ENCODE assay signal across 1 cellular context in genomic region chr1:96416111-96416595, GRCh38.
A peak's percentile ranks its signal among the peaks of the same experiment; 100 is the strongest.
TF ChIP-seq lines count a peak whose summit lies in the region.

No MANE protein-coding gene starts in this region.

TF ChIP-seq in SK-N-SH, 30 proteins besides CTCF, POLR2A, EP300 and RAD21 (continued from another document):
- TF ChIP-seq REST (IDR thresholded peaks at IDR 0.05; ENCODE audit: low read depth, low read length) (no peak), YY1 (IDR thresholded peaks at IDR 0.05; ENCODE audit: low read depth) (no peak), MEF2A (IDR thresholded peaks at IDR 0.05; ENCODE audit: borderline replicate concordance, low read depth) (no peak), GABPA (IDR thresholded peaks at IDR 0.05; ENCODE audit: low read depth) (no peak; the same call in 1 of the 2 replicates), EZH2phosphoT487 (IDR thresholded peaks at IDR 0.05; ENCODE audit: borderline replicate concordance, low read depth) (no peak), NFIC (IDR thresholded peaks at IDR 0.05; ENCODE audit: borderline replicate concordance) (peak; percentile 93), USF1 (IDR thresholded peaks at IDR 0.05; ENCODE audit: borderline replicate concordance, low read depth) (no peak), FOXM1 (IDR thresholded peaks at IDR 0.05; ENCODE audit: low read depth) (peak; percentile 67; the same call in 1 of the 2 replicates)
